Comparison of ENCODE assay signal across 1 cellular context in the genomic region with DNA sequence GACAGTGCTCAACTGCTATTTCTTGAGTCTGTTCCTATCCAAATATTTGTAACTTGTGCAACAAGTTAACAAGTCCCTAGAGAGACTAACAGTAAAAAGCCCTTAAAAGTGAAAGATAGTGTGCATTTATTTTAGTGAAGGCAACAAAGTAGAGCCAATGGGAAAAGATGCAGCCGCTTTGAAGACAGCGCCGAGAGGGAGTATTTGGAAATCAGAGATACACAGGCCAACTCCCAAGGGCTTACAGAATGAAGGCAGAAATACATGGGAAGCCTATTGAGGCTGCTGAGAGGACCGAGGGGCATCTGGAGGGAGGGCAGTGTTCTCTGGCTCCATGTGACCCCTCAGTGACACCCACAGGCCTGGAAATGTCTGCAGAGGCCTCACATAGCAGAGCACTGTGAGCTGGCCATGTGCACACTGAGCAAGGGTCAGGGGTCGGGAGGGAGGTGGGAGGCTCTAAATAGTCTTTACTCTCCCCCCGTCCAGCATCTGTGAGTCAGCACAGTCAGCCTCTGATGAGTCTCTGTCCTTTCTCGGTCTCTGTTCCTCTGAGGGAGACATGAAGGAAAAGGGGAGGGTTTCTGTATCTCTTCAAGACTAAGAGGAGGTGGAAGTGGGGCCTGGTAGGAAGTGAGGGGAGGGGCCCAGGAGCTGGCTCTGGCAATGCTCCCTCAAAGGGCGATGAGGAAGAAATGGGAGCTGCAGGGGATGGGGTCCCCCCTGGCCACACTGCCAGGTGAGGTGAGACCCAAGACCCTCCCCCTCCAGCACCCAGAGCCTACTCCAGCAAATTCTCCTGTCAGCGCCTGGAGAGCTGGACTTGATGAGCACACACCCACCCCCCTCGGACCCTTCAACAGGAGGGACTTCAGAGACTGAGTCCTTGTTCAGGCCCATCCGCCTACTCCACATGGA.
TF ChIP-seq lines count a peak whose summit lies in the region.

No MANE protein-coding gene starts in this region.

TF ChIP-seq in K562, 482 proteins besides CTCF, POLR2A, EP300 and RAD21 (continued from another document):
- TF ChIP-seq, protein P1, sequence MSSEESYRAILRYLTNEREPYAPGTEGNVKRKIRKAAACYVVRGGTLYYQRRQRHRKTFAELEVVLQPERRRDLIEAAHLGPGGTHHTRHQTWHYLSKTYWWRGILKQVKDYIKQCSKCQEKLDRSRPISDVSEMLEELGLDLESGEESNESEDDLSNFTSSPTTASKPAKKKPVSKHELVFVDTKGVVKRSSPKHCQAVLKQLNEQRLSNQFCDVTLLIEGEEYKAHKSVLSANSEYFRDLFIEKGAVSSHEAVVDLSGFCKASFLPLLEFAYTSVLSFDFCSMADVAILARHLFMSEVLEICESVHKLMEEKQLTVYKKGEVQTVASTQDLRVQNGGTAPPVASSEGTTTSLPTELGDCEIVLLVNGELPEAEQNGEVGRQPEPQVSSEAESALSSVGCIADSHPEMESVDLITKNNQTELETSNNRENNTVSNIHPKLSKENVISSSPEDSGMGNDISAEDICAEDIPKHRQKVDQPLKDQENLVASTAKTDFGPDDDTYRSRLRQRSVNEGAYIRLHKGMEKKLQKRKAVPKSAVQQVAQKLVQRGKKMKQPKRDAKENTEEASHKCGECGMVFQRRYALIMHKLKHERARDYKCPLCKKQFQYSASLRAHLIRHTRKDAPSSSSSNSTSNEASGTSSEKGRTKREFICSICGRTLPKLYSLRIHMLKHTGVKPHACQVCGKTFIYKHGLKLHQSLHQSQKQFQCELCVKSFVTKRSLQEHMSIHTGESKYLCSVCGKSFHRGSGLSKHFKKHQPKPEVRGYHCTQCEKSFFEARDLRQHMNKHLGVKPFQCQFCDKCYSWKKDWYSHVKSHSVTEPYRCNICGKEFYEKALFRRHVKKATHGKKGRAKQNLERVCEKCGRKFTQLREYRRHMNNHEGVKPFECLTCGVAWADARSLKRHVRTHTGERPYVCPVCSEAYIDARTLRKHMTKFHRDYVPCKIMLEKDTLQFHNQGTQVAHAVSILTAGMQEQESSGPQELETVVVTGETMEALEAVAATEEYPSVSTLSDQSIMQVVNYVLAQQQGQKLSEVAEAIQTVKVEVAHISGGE (CRISPR knock-in tag; IDR thresholded peaks at IDR 0.05): no peak
- no peak for TF ChIP-seq HCFC1 (IDR thresholded peaks at IDR 0.05; ENCODE audit: low read depth, low read length)
